ENCODE assay signal across 19 cellular contexts in genomic region chr22:27203276-27203660, GRCh38.
DNase-seq lines count a peak whose midpoint lies in the region; ATAC-seq and TF ChIP-seq lines count a peak whose summit lies in the region.
"Had no signal": no experiment of that assay in that cellular context is flagged by ENCODE, and none has a peak within 500 bp of the region (broad histone marks: within the 10 kb centered on the region; RNA-seq: fewer than 3 reads in every experiment).

No MANE protein-coding gene starts in this region.

- H3K27ac Mint-ChIP-seq in neural crest cell (ENCODE audit: unreplicated experiment), result peak overlapping the region; percentile 87
- H3K27ac Mint-ChIP-seq: activated CD8-positive, alpha-beta memory T cell treated with anti-CD3 and anti-CD28 coated beads, Interleukin-2, amount 10 ng/mL, durations not matched to agents 7 days and 5 days; CD4-positive, CD25-positive, alpha-beta regulatory T cell; dendritic cell treated with granulocyte-macrophage colony-stimulating factor and Interleukin-4, amounts not matched to agents 40 ng/mL and 50 ng/mL, for 4 days; naive thymus-derived CD8-positive, alpha-beta T cell had no signal

- no peak for TF ChIP-seq POLR2A in erythroblast (IDR thresholded peaks at IDR 0.05; ENCODE audit: low read length)

- peaks cover 21% of the 10 kb centered on the region for H3K4me1 Mint-ChIP-seq in neural crest cell
- H3K4me1 Mint-ChIP-seq: activated CD8-positive, alpha-beta memory T cell treated with anti-CD3 and anti-CD28 coated beads, Interleukin-2, amount 10 ng/mL, durations not matched to agents 7 days and 5 days; CD4-positive, CD25-positive, alpha-beta regulatory T cell had no signal

- whole genome bisulfite sequencing in right cardiac atrium, result 68% methylated on average over 2 of the region's 2 CpGs
- 43 to 57% methylated on average over 2 of the region's 2 CpGs for WGBS in esophagus, 2 donors
- 67 to 79% methylated on average over 2 of the region's 2 CpGs for WGBS in aorta, 2 donors

- TF ChIP-seq CTCF in left ventricle myocardium inferior (IDR thresholded peaks at IDR 0.05; ENCODE audit: borderline replicate concordance), result no peak
- no peak for TF ChIP-seq CTCF in neural crest cell (conservative IDR thresholded peaks at IDR 0.05)

- H3K9me3 Mint-ChIP-seq in neural crest cell, result no peaks in the 10 kb centered on the region
- H3K9me3 Mint-ChIP-seq: dendritic cell treated with granulocyte-macrophage colony-stimulating factor and Interleukin-4, amounts not matched to agents 40 ng/mL and 50 ng/mL, for 4 days had no signal

- no peaks in the 10 kb centered on the region for H3K9me3 ChIP-seq in right cardiac atrium (ENCODE audit: control insufficient read depth, low read length)
- H3K9me3 ChIP-seq in left ventricle myocardium inferior (replicated peaks), result peaks cover 8% of the 10 kb centered on the region
- H3K9me3 ChIP-seq in esophagus (ENCODE audit: control insufficient read depth in 2 of 2, insufficient read depth in 1 of 2, low read depth in 1 of 2, low read length in 1 of 2), result no peaks in the 10 kb centered on the region
- H3K9me3 ChIP-seq in aorta (ENCODE audit: control insufficient read depth, low read length), result no peaks in the 10 kb centered on the region
- H3K9me3 ChIP-seq in MG63, result peaks cover 2% of the 10 kb centered on the region; the same call in 1 of the 2 replicates
- H3K9me3 ChIP-seq: tibial nerve had no signal

- ATAC-seq in right cardiac atrium, result peak; percentile 10 to 18
- peak; percentile 41 for ATAC-seq in aorta (ENCODE audit: low FRiP score)
- ATAC-seq: activated CD8-positive, alpha-beta memory T cell treated with anti-CD3 and anti-CD28 coated beads, Interleukin-2, amount 10 ng/mL, durations not matched to agents 7 days and 5 days; GM12878; naive thymus-derived CD8-positive, alpha-beta T cell had no signal

- H3K27me3 ChIP-seq in right cardiac atrium (ENCODE audit: control insufficient read depth, insufficient read depth) (no peaks in the 10 kb centered on the region), left ventricle myocardium inferior (ENCODE audit: low read depth) (peaks cover 97% of the 10 kb centered on the region), esophagus (ENCODE audit: control insufficient read depth in 1 of 2, insufficient read depth in 2 of 2, low read length in 2 of 2) (no peaks in the 10 kb centered on the region), aorta (ENCODE audit: control insufficient read depth in 1 of 2, insufficient read depth in 2 of 2, low read length in 1 of 2) (no peaks in the 10 kb centered on the region), MG63 (no peaks in the 10 kb centered on the region)
- H3K27me3 ChIP-seq: tibial nerve had no signal

- no peak overlapping the region for H3K4me3 ChIP-seq in right cardiac atrium (ENCODE audit: low read length)
- H3K4me3 ChIP-seq in left ventricle myocardium inferior, result no peak overlapping the region
- H3K4me3 ChIP-seq in esophagus (ENCODE audit: low read depth in 1 of 2, low read length in 2 of 2), result no peak overlapping the region
- no peak overlapping the region for H3K4me3 ChIP-seq in aorta (ENCODE audit: low read length in 2 of 2)
- no peak overlapping the region for H3K4me3 ChIP-seq in MG63
- H3K4me3 ChIP-seq: GM12878 had no signal

- H3K4me1 ChIP-seq in right cardiac atrium (ENCODE audit: control insufficient read depth, insufficient read depth, low read length) (no peaks in the 10 kb centered on the region), left ventricle myocardium inferior (no peaks in the 10 kb centered on the region), esophagus (ENCODE audit: control insufficient read depth in 2 of 2, insufficient read depth in 2 of 2, low read length in 1 of 2) (peaks cover 4% of the 10 kb centered on the region in 2 donors), aorta (ENCODE audit: control insufficient read depth in 1 of 2, insufficient read depth in 2 of 2, low read length in 2 of 2) (no peaks in the 10 kb centered on the region)

- intact Hi-C loops in right cardiac atrium (cut with DNase I), result no loop called here
- intact Hi-C loops in left ventricle myocardium inferior (cut with micrococcal nuclease), result no loop called here
- intact Hi-C loops in aorta (cut with DNase I), result loop anchor here in 1 of 2 donors (10.0 kb wide), 1 partner anchor 602 kb away; the partner anchor contains the start of gene MN1

- no peaks in the 10 kb centered on the region for H3K36me3 Mint-ChIP-seq in neural crest cell (ENCODE audit: low read depth)
- H3K36me3 Mint-ChIP-seq: activated CD8-positive, alpha-beta memory T cell treated with anti-CD3 and anti-CD28 coated beads, Interleukin-2, amount 10 ng/mL, durations not matched to agents 7 days and 5 days; CD4-positive, CD25-positive, alpha-beta regulatory T cell had no signal

- DNase-seq in right cardiac atrium, result peak in 1 of 3 donors; percentile 29
- no peak for DNase-seq in left ventricle myocardium inferior
- no peak for DNase-seq in neural crest cell (ENCODE audit: low read depth, low spot score)
- DNase-seq in aorta, result no peak
- no peak for DNase-seq in NAMALWA (ENCODE audit: low spot score)
- DNase-seq in MG63, result no peak
- DNase-seq in erythroblast (lab: John Stamatoyannopoulos, UW), result no peak
- DNase-seq: activated CD4-positive, CD25-positive, alpha-beta regulatory T cell treated with anti-CD3 and anti-CD28 coated beads, Interleukin-2, amount 50 U/mL, for 72 hours; activated CD8-positive, alpha-beta memory T cell treated with anti-CD3 and anti-CD28 coated beads, Interleukin-2, amount 10 ng/mL, durations not matched to agents 7 days and 5 days; activated gamma-delta T cell; CD4-positive, CD25-positive, alpha-beta regulatory T cell; naive thymus-derived CD8-positive, alpha-beta T cell; NCI-H748 treated with DMSO at 0.1 percent for 48 hours; stimulated activated CD4-positive, alpha-beta T cell treated with anti-CD3 and anti-CD28 coated beads, Interleukin-4, amount 100 ng/mL, for 1 hour; T-helper 2 cell had no signal

- no peaks in the 10 kb centered on the region for H3K36me3 ChIP-seq in left ventricle myocardium inferior
- no peaks in the 10 kb centered on the region for H3K36me3 ChIP-seq in esophagus (ENCODE audit: control insufficient read depth in 2 of 2, insufficient read depth in 2 of 2, low read length in 1 of 2)
- H3K36me3 ChIP-seq in aorta (ENCODE audit: control insufficient read depth in 1 of 2, insufficient read depth in 2 of 2, low read length in 1 of 2), result no peaks in the 10 kb centered on the region
- H3K36me3 ChIP-seq in MG63, result no peaks in the 10 kb centered on the region
- H3K36me3 ChIP-seq: tibial nerve had no signal

- H3K27me3 Mint-ChIP-seq in neural crest cell (ENCODE audit: low read depth), result no peaks in the 10 kb centered on the region
- H3K27me3 Mint-ChIP-seq: activated CD8-positive, alpha-beta memory T cell treated with anti-CD3 and anti-CD28 coated beads, Interleukin-2, amount 10 ng/mL, durations not matched to agents 7 days and 5 days; CD4-positive, CD25-positive, alpha-beta regulatory T cell had no signal

- H3K27ac ChIP-seq in right cardiac atrium (ENCODE audit: low read length) (no peak overlapping the region), left ventricle myocardium inferior (replicated peaks) (no peak overlapping the region), esophagus (ENCODE audit: low read depth in 2 of 2, low read length in 1 of 2) (peak overlapping the region; percentile 26 to 73), aorta (ENCODE audit: low read depth in 1 of 2, low read length in 2 of 2) (no peak overlapping the region)

- H3K4me3 Mint-ChIP-seq in neural crest cell, result peak overlapping the region; percentile 8
- H3K4me3 Mint-ChIP-seq: activated CD8-positive, alpha-beta memory T cell treated with anti-CD3 and anti-CD28 coated beads, Interleukin-2, amount 10 ng/mL, durations not matched to agents 7 days and 5 days; CD4-positive, CD25-positive, alpha-beta regulatory T cell; dendritic cell treated with granulocyte-macrophage colony-stimulating factor and Interleukin-4, amounts not matched to agents 40 ng/mL and 50 ng/mL, for 4 days; naive thymus-derived CD8-positive, alpha-beta T cell had no signal

Comparison
In these comparisons a context has a peak if more than half of its experiments do, and no peak if none do; other contexts are left out.
1. H3K27ac ChIP-seq: peak in esophagus (2 of 2); none in right cardiac atrium (single experiment), left ventricle myocardium inferior (single experiment) and aorta (0 of 2).